In the genomic region with DNA sequence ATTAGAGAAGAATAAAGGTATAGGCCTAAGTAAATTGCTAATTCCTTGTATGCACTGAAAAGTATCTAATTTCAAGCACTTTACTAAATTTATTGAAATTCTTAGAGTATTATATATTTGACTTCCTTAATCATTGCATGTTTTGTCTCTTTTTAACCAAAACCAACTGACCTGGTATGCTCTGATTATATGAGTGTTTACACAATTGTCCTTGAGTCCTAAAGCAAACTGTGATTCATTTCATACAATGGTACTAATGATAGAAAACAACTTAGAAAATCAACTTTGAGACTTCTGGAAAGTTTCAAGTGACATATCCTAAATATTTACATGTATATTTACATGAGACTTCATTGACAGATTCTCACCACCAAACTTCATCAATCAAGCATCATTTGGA, we compare ENCODE assay signal across 28 cellular contexts.
"Had no signal": no experiment of that assay in that cellular context is flagged by ENCODE, and none has a peak within 500 bp of the region (broad histone marks: within the 10 kb centered on the region; RNA-seq: fewer than 3 reads in every experiment).

No MANE protein-coding gene starts in this region.

- H3K36me3 ChIP-seq: colonic mucosa, esophagus muscularis mucosa, esophagus squamous epithelium, gastrocnemius medialis, gastroesophageal sphincter, heart left ventricle, heart right ventricle had no signal

- ATAC-seq: effector memory CD8-positive, alpha-beta T cell; esophagus mucosa; foreskin keratinocyte; gastrocnemius medialis; gastroesophageal sphincter; heart left ventricle; heart right ventricle had no signal

- H3K27ac ChIP-seq: colonic mucosa, coronary artery, dorsolateral prefrontal cortex, epithelial cell of prostate, esophagus muscularis mucosa, esophagus squamous epithelium, foreskin keratinocyte, gastrocnemius medialis, gastroesophageal sphincter, heart left ventricle, heart right ventricle had no signal

- DNase-seq: colonic mucosa; cortex of kidney; dermis blood vessel endothelial cell; dorsolateral prefrontal cortex; effector CD4-positive, alpha-beta T cell; effector CD8-positive, alpha-beta T cell; effector memory CD4-positive, alpha-beta T cell; effector memory CD8-positive, alpha-beta T cell; endodermal cell; erythroblast; esophagus squamous epithelium; foreskin fibroblast; foreskin keratinocyte; foreskin melanocyte; gastrocnemius medialis; glutamatergic neuron; head of caudate nucleus; heart left ventricle; heart right ventricle had no signal

- H3K4me1 ChIP-seq: colonic mucosa, esophagus muscularis mucosa, esophagus squamous epithelium, foreskin keratinocyte, gastrocnemius medialis, gastroesophageal sphincter, heart left ventricle, heart right ventricle had no signal

- H3K4me3 ChIP-seq: colonic mucosa, coronary artery, dorsolateral prefrontal cortex, esophagus muscularis mucosa, esophagus squamous epithelium, gastrocnemius medialis, gastroesophageal sphincter, heart left ventricle, heart right ventricle had no signal

- H3K9me3 ChIP-seq: colonic mucosa, esophagus muscularis mucosa, esophagus squamous epithelium, gastrocnemius medialis, gastroesophageal sphincter had no signal

- H3K27me3 ChIP-seq: colonic mucosa, dorsolateral prefrontal cortex, esophagus muscularis mucosa, foreskin keratinocyte, gastrocnemius medialis, gastroesophageal sphincter, heart left ventricle, heart right ventricle had no signal

- FAIRE-seq: colon, endometrium, endothelial cell of umbilical vein, frontal cortex had no signal
